In the genomic region with DNA sequence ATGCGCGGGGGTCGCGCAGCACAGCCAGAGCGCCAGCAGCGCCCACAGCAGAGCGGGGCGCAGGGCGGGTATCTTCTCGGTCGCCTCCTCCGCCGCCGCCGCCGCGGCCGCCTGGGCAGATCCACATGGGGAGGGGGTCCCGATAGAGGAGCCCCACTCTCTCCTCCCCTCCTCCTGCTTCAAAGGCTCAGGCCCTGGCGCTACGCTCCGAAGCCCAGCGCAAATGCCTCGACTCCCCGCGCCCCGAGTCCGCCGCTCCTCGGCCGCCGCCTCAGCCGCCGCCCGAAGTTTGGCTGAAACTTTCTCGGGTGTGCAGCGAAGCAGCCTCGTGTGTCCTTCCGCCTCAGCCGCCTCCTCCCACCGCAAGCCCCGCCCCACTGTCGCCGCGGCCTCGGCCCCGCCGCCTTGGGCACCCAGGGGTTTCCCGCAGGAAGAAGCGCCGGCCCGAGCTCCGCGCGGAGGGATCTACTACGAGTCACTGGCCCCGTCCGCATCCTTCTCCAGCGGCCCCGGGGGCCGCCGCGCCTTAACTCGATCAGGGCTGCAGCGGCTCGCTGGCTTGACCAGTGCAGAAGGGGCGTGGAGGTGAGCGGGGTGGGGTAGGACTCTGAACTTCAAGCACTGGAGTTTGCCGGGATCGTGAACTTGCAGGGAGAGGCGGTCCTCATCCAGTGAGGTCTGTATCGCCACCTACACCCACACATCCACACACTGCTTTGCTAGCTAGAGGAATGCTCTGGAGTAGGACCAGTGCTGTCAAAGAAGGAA, we compare ENCODE assay signal across 8 cellular contexts. TPM values are rescaled to one million over a fixed set of nuclear protein-coding genes. Genes with fewer than 3 reads are reported as not detected.
DNase-seq lines count a peak whose midpoint lies in the region; ATAC-seq, FAIRE-seq and TF ChIP-seq lines count a peak whose summit lies in the region.
"Not testable (repeated sequence)": the region's sequence is repeated elsewhere in the genome, so short reads cannot be mapped to it uniquely, and the experiment has no call there.

A gene (minus strand): TSS at position 312 of the 768 bp plus-strand sequence. CDS start 39,684 bp downstream, outside the sequence.

- not testable (repeated sequence) for H3K9me3 ChIP-seq in H9 (ENCODE audit: control insufficient read depth, low read depth, low read length); left ventricle myocardium inferior (replicated peaks); neuron (ENCODE audit: low read length)

- not testable (repeated sequence) for H3K4me2 ChIP-seq in H9 (ENCODE audit: insufficient read depth, insufficient read length, low read length)

- H2BK12ac ChIP-seq in H9 (ENCODE audit: insufficient read length, low read depth, low read length) = not testable (repeated sequence)

- not testable (repeated sequence) for H3K79me1 ChIP-seq in H9 (ENCODE audit: insufficient read depth, low read depth, low read length, poor library complexity, severe bottlenecking)

- not testable (repeated sequence) for H4K5ac ChIP-seq in H9 (ENCODE audit: insufficient read length, low read depth, low read length)

- not testable (repeated sequence) for H4K8ac ChIP-seq in H9 (replicated peaks; ENCODE audit: insufficient read length, low read depth, low read length)

- H2AFZ ChIP-seq in H9 (ENCODE audit: low read length); neuron (ENCODE audit: low read depth, low read length): not testable (repeated sequence)

- not testable (repeated sequence) for H3K36me3 Mint-ChIP-seq in H9 (ENCODE audit: insufficient read depth in 1 of 3, low read depth in 3 of 3); activated CD8-positive, alpha-beta memory T cell treated with anti-CD3 and anti-CD28 coated beads, Interleukin-2, amount 10 ng/mL, durations not matched to agents 7 days and 5 days

- H3K18ac ChIP-seq in H9 (ENCODE audit: insufficient read length, low read depth, low read length) = not testable (repeated sequence)

- POLR2A ChIA-PET in AG04449 (lab: Yijun Ruan, JAX) = not testable (repeated sequence)

- H3K27me3 Mint-ChIP-seq in H9 (ENCODE audit: low read depth); activated CD8-positive, alpha-beta memory T cell treated with anti-CD3 and anti-CD28 coated beads, Interleukin-2, amount 10 ng/mL, durations not matched to agents 7 days and 5 days: not testable (repeated sequence)

- not testable (repeated sequence) for H3K27ac Mint-ChIP-seq in H9
- peak within 1 kb of the TSS; percentile 73 for H3K27ac Mint-ChIP-seq in activated CD8-positive, alpha-beta memory T cell treated with anti-CD3 and anti-CD28 coated beads, Interleukin-2, amount 10 ng/mL, durations not matched to agents 7 days and 5 days

- H3K4ac ChIP-seq in H9 (ENCODE audit: low read depth, low read length) = not testable (repeated sequence)

- not testable (repeated sequence) for H3K9ac ChIP-seq in H9 (ENCODE audit: extremely low read depth, insufficient read length, low read length)

- not testable (repeated sequence) for TF ChIP-seq CTCF in AG04449 (IDR thresholded peaks at IDR 0.05; ENCODE audit: insufficient read depth, low read length, missing control alignments); H9 (conservative IDR thresholded peaks at IDR 0.05); bronchial epithelial cell (IDR thresholded peaks at IDR 0.05; ENCODE audit: insufficient read depth, low read length, severe bottlenecking); left ventricle myocardium inferior (IDR thresholded peaks at IDR 0.05; ENCODE audit: borderline replicate concordance)

- H3K23me2 ChIP-seq in H9 (ENCODE audit: insufficient read length, low read depth, low read length, poor library complexity, severe bottlenecking) = not testable (repeated sequence)

- H3T11ph ChIP-seq in H9 (ENCODE audit: low read length) = not testable (repeated sequence)

- H4K91ac ChIP-seq in H9 (ENCODE audit: insufficient read length, low read depth, low read length) = not testable (repeated sequence)

- not testable (repeated sequence) for H3K27me3 ChIP-seq in H9 (ENCODE audit: insufficient read depth, low read length); bronchial epithelial cell (ENCODE audit: control insufficient read depth, insufficient read depth, low read length); left ventricle myocardium inferior (ENCODE audit: low read depth); neuron (ENCODE audit: insufficient read depth, low read length)

- not testable (repeated sequence) for H2BK5ac ChIP-seq in H9 (ENCODE audit: insufficient read length, low read length)

- not testable (repeated sequence) for H2BK20ac ChIP-seq in H9 (ENCODE audit: low read depth, low read length, poor library complexity, severe bottlenecking)

- H3K27ac ChIP-seq in H9 (ENCODE audit: insufficient read length, low read depth, low read length) = not testable (repeated sequence)
- H3K27ac ChIP-seq in left ventricle myocardium inferior (replicated peaks) = peak within 1 kb of the TSS; percentile 75

- not testable (repeated sequence) for H3K79me2 ChIP-seq in H9 (ENCODE audit: insufficient read depth, low read length)

- intact Hi-C loops in left ventricle myocardium inferior (cut with micrococcal nuclease) = not testable (repeated sequence)

- H3K4me1 ChIP-seq in H9 (ENCODE audit: insufficient read depth, low read length); left ventricle myocardium inferior; neuron (ENCODE audit: insufficient read depth, low read length): not testable (repeated sequence)

- WGBS in H9 (ENCODE audit: extremely low coverage, insufficient read length, low lambda C conversion rate) = no CpG with 5 or more reads among the region's 72 CpGs

- not testable (repeated sequence) for H2BK15ac ChIP-seq in H9 (ENCODE audit: low read depth, low read length)

- not testable (repeated sequence) for H4K20me1 ChIP-seq in H9 (ENCODE audit: control insufficient read depth, insufficient read depth, insufficient read length)

- CTCF ChIA-PET in AG04449 (lab: Yijun Ruan, JAX); activated CD8-positive, alpha-beta memory T cell treated with anti-CD3 and anti-CD28 coated beads, Interleukin-2, amount 10 ng/mL, durations not matched to agents 7 days and 5 days (lab: Charles Lee): not testable (repeated sequence)

- not testable (repeated sequence) for DNase-seq in AG04449 (ENCODE audit: low read depth, low spot score); bronchial epithelial cell (ENCODE audit: low read depth)
- DNase-seq in H9 (peak; percentile 20), RPMI7951 (ENCODE audit: low read depth) (peak; percentile 11), left ventricle myocardium inferior (peak; percentile 15)
- DNase-seq in activated CD8-positive, alpha-beta memory T cell treated with anti-CD3 and anti-CD28 coated beads, Interleukin-2, amount 10 ng/mL, durations not matched to agents 7 days and 5 days = peak; percentile 53
- DNase-seq in stimulated activated CD4-positive, alpha-beta T cell treated with anti-CD3 and anti-CD28 coated beads, TNF-alpha, amount 100 ng/mL, for 48 hours (ENCODE audit: low read depth in 3 of 3) = peak in 2 of 3 donors; percentile 0 to 9

- not testable (repeated sequence) for H2BK120ac ChIP-seq in H9 (ENCODE audit: low read depth, low read length, poor library complexity, severe bottlenecking)

- not testable (repeated sequence) for FAIRE-seq in bronchial epithelial cell (lab: Jason Lieb, UNC)

- ATAC-seq in activated CD8-positive, alpha-beta memory T cell treated with anti-CD3 and anti-CD28 coated beads, Interleukin-2, amount 10 ng/mL, durations not matched to agents 7 days and 5 days = peak; percentile 83

- not testable (repeated sequence) for H3K4me1 Mint-ChIP-seq in H9; activated CD8-positive, alpha-beta memory T cell treated with anti-CD3 and anti-CD28 coated beads, Interleukin-2, amount 10 ng/mL, durations not matched to agents 7 days and 5 days

- H3K36me3 ChIP-seq in bronchial epithelial cell (ENCODE audit: control insufficient read depth, insufficient read depth, low read length); left ventricle myocardium inferior; neuron (ENCODE audit: insufficient read depth, low read length): not testable (repeated sequence)

- not testable (repeated sequence) for H3K9me3 Mint-ChIP-seq in H9; activated CD8-positive, alpha-beta memory T cell treated with anti-CD3 and anti-CD28 coated beads, Interleukin-2, amount 10 ng/mL, durations not matched to agents 7 days and 5 days (ENCODE audit: low read depth)

- H3K4me3 Mint-ChIP-seq in H9 = peak within 1 kb of the TSS; percentile 71 to 81
- H3K4me3 Mint-ChIP-seq in activated CD8-positive, alpha-beta memory T cell treated with anti-CD3 and anti-CD28 coated beads, Interleukin-2, amount 10 ng/mL, durations not matched to agents 7 days and 5 days = peak within 1 kb of the TSS; percentile 77

- H3K4me3 ChIP-seq in AG04449 (ENCODE audit: low read depth, low read length) = peak within 1 kb of the TSS; percentile 54
- H3K4me3 ChIP-seq in bronchial epithelial cell (ENCODE audit: low read depth, low read length) = peak within 1 kb of the TSS; percentile 47
- peak within 1 kb of the TSS; percentile 66 for H3K4me3 ChIP-seq in left ventricle myocardium inferior
- H3K4me3 ChIP-seq in neuron (ENCODE audit: low read length) = peak within 1 kb of the TSS; percentile 47

- H2AK5ac ChIP-seq in H9 (ENCODE audit: insufficient read length, low read length) = not testable (repeated sequence)

- not testable (repeated sequence) for H3K14ac ChIP-seq in H9 (ENCODE audit: insufficient read depth, low read length)

- not testable (repeated sequence) for H3K56ac ChIP-seq in H9 (ENCODE audit: insufficient read length, low read depth, low read length)

- not testable (repeated sequence) for H3K23ac ChIP-seq in H9 (ENCODE audit: insufficient read length, low read depth, low read length)

RNA-seq across cellular contexts. Expression of the gene that starts here (rescaled TPM):
- 8.1 and 9.9 TPM in 2 replicates for total RNA-seq in H9 (2021)
- 34.8 and 38.0 TPM in 2 replicates for total RNA-seq in RPMI7951 (2014; rRNA removed; shearing (Covaris generic))
- 10 to 100 TPM; 28.8 to 38.9 TPM for total RNA-seq in activated CD8-positive, alpha-beta memory T cell treated with anti-CD3 and anti-CD28 coated beads, Interleukin-2, amount 10 ng/mL, durations not matched to agents 7 days and 5 days
- 62.7 and 79.0 TPM in 2 replicates for total RNA-seq in bronchial epithelial cell
- 9.3 TPM for total RNA-seq in left ventricle myocardium inferior
